In the genomic region with DNA sequence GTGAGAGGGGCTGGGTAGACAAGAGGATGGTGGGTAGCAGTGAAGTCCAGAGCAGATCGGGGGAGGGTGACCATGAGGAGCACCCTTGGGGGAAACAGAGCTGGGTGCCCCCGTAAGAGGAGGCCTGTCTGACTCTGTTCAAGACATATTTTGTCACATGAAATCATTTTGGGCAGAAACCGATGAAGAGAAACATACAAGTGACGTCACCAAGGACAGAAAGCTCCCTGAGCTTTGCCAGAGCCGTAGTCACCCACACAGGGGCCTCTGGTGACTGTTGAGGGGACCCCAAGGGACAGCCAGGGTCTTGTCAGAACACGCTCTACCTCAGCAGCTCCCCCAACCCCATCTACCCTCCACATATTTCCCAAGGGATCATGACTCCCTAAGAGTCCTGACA, we compare ENCODE assay signal across 12 cellular contexts. TPM values are rescaled to one million over a fixed set of nuclear protein-coding genes. Genes with fewer than 3 reads are reported as not detected.
"Had no signal": no experiment of that assay in that cellular context is flagged by ENCODE, and none has a peak within 500 bp of the region (broad histone marks: within the 10 kb centered on the region; RNA-seq: fewer than 3 reads in every experiment).

No MANE protein-coding gene starts in this region.

- H3K4me3 ChIP-seq: GM23248, HAP-1 had no signal

- DNase-seq: GM23248, GOT3, H7, HFFc6, IMR-90, Karpas-422, KBM-7 had no signal

- H2AFZ ChIP-seq: GM23248 had no signal

- H3K4me2 ChIP-seq: KMS-11 had no signal

- H3K9ac ChIP-seq: GM23248, KMS-11 had no signal

- H3K36me3 ChIP-seq: HAP-1 had no signal

- H3K4me1 ChIP-seq: HAP-1 had no signal

- H3K27ac ChIP-seq: GM23248, HL-60, KMS-11 had no signal

- H3K9me3 ChIP-seq: HAP-1 had no signal

RNA-seq across cellular contexts. Expression of a gene that starts 39.2 kb away (rescaled TPM):
- total RNA-seq: GM23248, H4, HFFc6, HT1080, IMR-90 had no signal
- polyA plus RNA-seq: GM23248, IMR-90 had no signal
